Comparison of ENCODE assay signal across 34 cellular contexts in the genomic region with DNA sequence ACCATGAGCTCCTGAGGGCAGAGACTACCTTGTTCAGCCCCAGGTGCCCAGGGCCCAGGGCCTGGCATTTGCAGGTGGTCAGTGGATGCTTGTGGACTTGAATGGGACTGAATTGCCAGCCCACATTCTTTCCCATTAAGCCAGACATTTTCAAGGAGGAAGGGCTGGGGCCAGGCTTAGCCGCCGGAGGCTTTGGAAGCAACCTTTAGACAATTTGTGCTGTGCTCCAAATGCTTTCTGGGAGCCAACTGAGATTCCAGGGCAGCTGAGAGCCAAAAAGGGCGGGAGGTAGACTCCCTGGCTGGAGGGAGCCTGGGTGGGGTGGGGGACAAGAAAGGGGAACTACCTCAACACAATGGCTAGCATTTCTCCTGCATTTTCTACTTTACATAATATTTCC. TPM values are rescaled to one million over a fixed set of nuclear protein-coding genes. Genes with fewer than 3 reads are reported as not detected.
DNase-seq lines count a peak whose midpoint lies in the region; ATAC-seq and TF ChIP-seq lines count a peak whose summit lies in the region.
"Had no signal": no experiment of that assay in that cellular context is flagged by ENCODE, and none has a peak within 500 bp of the region (broad histone marks: within the 10 kb centered on the region; RNA-seq: fewer than 3 reads in every experiment).

No MANE protein-coding gene starts in this region.

- peak overlapping the region; percentile 34 to 43 (median 36) for H3K27ac ChIP-seq in sigmoid colon
- H3K27ac ChIP-seq: GM23248, ovary, SK-N-MC, spleen had no signal

- H3K9me3 Mint-ChIP-seq in activated CD4-positive, alpha-beta T cell treated with anti-CD3 and anti-CD28 coated beads for 36 hours (ENCODE audit: low read depth) = no peaks in the 10 kb centered on the region
- H3K9me3 Mint-ChIP-seq: activated B cell treated with CpG ODN at 0.5 μM for 24 hours; activated T-cell treated with anti-CD3 and anti-CD28 coated beads, Interleukin-2, amount 50 U/mL, for 4 hours; effector memory CD8-positive, alpha-beta T cell had no signal

- no peak for TF ChIP-seq CTCF in sigmoid colon (IDR thresholded peaks at IDR 0.05)

- no peak overlapping the region for H3K4me3 Mint-ChIP-seq in activated CD4-positive, alpha-beta T cell treated with anti-CD3 and anti-CD28 coated beads for 36 hours
- H3K4me3 Mint-ChIP-seq: activated B cell treated with CpG ODN at 0.5 μM for 24 hours; activated CD8-positive, alpha-beta memory T cell treated with anti-CD3 and anti-CD28 coated beads, Interleukin-2, amount 10 ng/mL, durations not matched to agents 7 days and 5 days; activated T-cell treated with anti-CD3 and anti-CD28 coated beads, Interleukin-2, amount 50 U/mL, for 4 hours; effector memory CD8-positive, alpha-beta T cell had no signal

- no peaks in the 10 kb centered on the region for H3K36me3 ChIP-seq in sigmoid colon
- H3K36me3 ChIP-seq: ovary, spleen, stomach, tibial nerve had no signal

- peaks cover 0 to 16% (median 5%) of the 10 kb centered on the region in 4 donors for H3K4me1 ChIP-seq in sigmoid colon

- CTCF ChIA-PET in activated CD4-positive, alpha-beta T cell treated with anti-CD3 and anti-CD28 coated beads for 36 hours (lab: Charles Lee) = no interaction called here

- no peak for TF ChIP-seq EP300 in sigmoid colon (IDR thresholded peaks at IDR 0.05)

- WGBS in sigmoid colon, 2 donors = 36 to 65% methylated on average over 3 of the region's 3 CpGs

- no peak for TF ChIP-seq POLR2A in sigmoid colon (IDR thresholded peaks at IDR 0.05)

- POLR2A ChIA-PET in activated CD4-positive, alpha-beta T cell treated with anti-CD3 and anti-CD28 coated beads for 36 hours (lab: Charles Lee) = no interaction called here

- peaks cover 0 to 8% (median 0%) of the 10 kb centered on the region in 3 donors for H3K27me3 ChIP-seq in sigmoid colon
- H3K27me3 ChIP-seq: ovary, stomach, tibial nerve had no signal

- intact Hi-C loops in Right ventricle myocardium inferior (cut with DNase I) = loop anchor here (5.0 kb wide), 2 partner anchors 49 to 84 kb away; no protein-coding TSS in a partner anchor
- intact Hi-C loops in cardiac septum (cut with DNase I) = no loop called here
- intact Hi-C loops in sigmoid colon (cut with DNase I) = no loop called here
- intact Hi-C loops in activated CD4-positive, alpha-beta T cell treated with anti-CD3 and anti-CD28 coated beads for 36 hours (cut with DNase I, micrococcal nuclease) = no loop called here

- no peak overlapping the region for H3K27ac Mint-ChIP-seq in activated CD4-positive, alpha-beta T cell treated with anti-CD3 and anti-CD28 coated beads for 36 hours
- H3K27ac Mint-ChIP-seq: activated B cell treated with CpG ODN at 0.5 μM for 24 hours; activated CD8-positive, alpha-beta memory T cell treated with anti-CD3 and anti-CD28 coated beads, Interleukin-2, amount 10 ng/mL, durations not matched to agents 7 days and 5 days; effector memory CD8-positive, alpha-beta T cell had no signal

- peak; percentile 58 for ATAC-seq in Right ventricle myocardium inferior
- ATAC-seq in activated CD4-positive, alpha-beta T cell treated with anti-CD3 and anti-CD28 coated beads for 36 hours = no peak
- ATAC-seq: activated CD8-positive, alpha-beta memory T cell treated with anti-CD3 and anti-CD28 coated beads, Interleukin-2, amount 10 ng/mL, durations not matched to agents 7 days and 5 days; activated T-cell treated with anti-CD3 and anti-CD28 coated beads, Interleukin-2, amount 50 U/mL, for 4 hours; effector memory CD8-positive, alpha-beta T cell had no signal

- no peaks in the 10 kb centered on the region for H3K4me1 Mint-ChIP-seq in activated CD4-positive, alpha-beta T cell treated with anti-CD3 and anti-CD28 coated beads for 36 hours
- H3K4me1 Mint-ChIP-seq: activated B cell treated with CpG ODN at 0.5 μM for 24 hours had no signal

- H3K4me3 ChIP-seq in sigmoid colon = no peak overlapping the region
- H3K4me3 ChIP-seq: GM23248, ovary, SK-N-MC, spleen, stomach, tibial nerve had no signal

- DNase-seq in Right ventricle myocardium inferior (ENCODE audit: missing footprints) (no peak), cardiac septum (ENCODE audit: low spot score) (no peak), islet precursor cell (peak; percentile 68), sigmoid colon (peak; percentile 77), LoVo (ENCODE audit: low spot score) (no peak), GM03348 (ENCODE audit: low spot score) (no peak)
- DNase-seq in activated CD4-positive, alpha-beta T cell treated with anti-CD3 and anti-CD28 coated beads for 36 hours = no peak
- DNase-seq in stimulated activated CD8-positive, alpha-beta memory T cell treated with anti-CD3 and anti-CD28 coated beads, Interleukin-4, amount 100 ng/mL, for 48 hours = no peak
- DNase-seq: 8988T; activated B cell treated with CpG ODN at 0.5 μM for 24 hours; activated CD8-positive, alpha-beta memory T cell treated with anti-CD3 and anti-CD28 coated beads, Interleukin-2, amount 10 ng/mL, durations not matched to agents 7 days and 5 days; activated gamma-delta T cell treated with Interleukin-2 at 50 U/mL for 16 hours; activated T-cell treated with anti-CD3 and anti-CD28 coated beads, Interleukin-2, amount 50 U/mL, for 4 hours; C1 segment of cervical spinal cord; caudate nucleus; COR-L47; cortex of kidney; DMS79; effector memory CD8-positive, alpha-beta T cell; GF-D8; GM23248; head of caudate nucleus; NCI-H1092; NCI-H187; NCI-H510A; ovary; RPMI8226; spleen; stimulated activated CD4-positive, alpha-beta T cell treated with anti-CD3 and anti-CD28 coated beads, Interleukin-2, amount 100 ng/mL, for 24 hours; stomach had no signal

- H3K9me3 ChIP-seq in sigmoid colon = no peaks in the 10 kb centered on the region
- H3K9me3 ChIP-seq: ovary, spleen, stomach, tibial nerve had no signal

- peaks cover 6% of the 10 kb centered on the region for H3K27me3 Mint-ChIP-seq in activated CD4-positive, alpha-beta T cell treated with anti-CD3 and anti-CD28 coated beads for 36 hours

- H3K36me3 Mint-ChIP-seq in activated CD4-positive, alpha-beta T cell treated with anti-CD3 and anti-CD28 coated beads for 36 hours (ENCODE audit: low read depth) = no peaks in the 10 kb centered on the region
- H3K36me3 Mint-ChIP-seq: activated CD8-positive, alpha-beta memory T cell treated with anti-CD3 and anti-CD28 coated beads, Interleukin-2, amount 10 ng/mL, durations not matched to agents 7 days and 5 days had no signal

RNA-seq across cellular contexts. Expression of gene TIMP3, which starts 54.8 kb away (rescaled TPM):
- total RNA-seq in Right ventricle myocardium inferior = 288 TPM
- total RNA-seq in cardiac septum = 116 TPM
- total RNA-seq in sigmoid colon = 100 to 1,000 TPM; 120 to 295 (median 205) TPM
- 10 to 100 TPM in 2 of 3 donors, 1 to 10 TPM in 1; 4.6 to 40.0 (median 10.2) TPM for polyA plus RNA-seq in sigmoid colon
- total RNA-seq in activated CD4-positive, alpha-beta T cell treated with anti-CD3 and anti-CD28 coated beads for 36 hours = not detected
- total RNA-seq: activated B cell treated with CpG ODN at 0.5 μM for 24 hours; activated CD8-positive, alpha-beta memory T cell treated with anti-CD3 and anti-CD28 coated beads, Interleukin-2, amount 10 ng/mL, durations not matched to agents 7 days and 5 days; HT-29; T-helper 1 cell treated with Interleukin-12 subunit alpha and Interleukin-12 subunit beta and Interleukin-4 antibody, amounts not matched to agents 30 ng/mL and 1 ng/mL, for 36 hours had no signal

Comparison
In these comparisons a context has a peak if more than half of its experiments do, and no peak if none do; other contexts are left out.
1. DNase-seq: peak in islet precursor cell (single experiment) and sigmoid colon (single experiment); none in Right ventricle myocardium inferior (single experiment), cardiac septum (single experiment), activated CD4-positive, alpha-beta T cell treated with anti-CD3 and anti-CD28 coated beads for 36 hours (single experiment), LoVo (single experiment), GM03348 (single experiment) and stimulated activated CD8-positive, alpha-beta memory T cell treated with anti-CD3 and anti-CD28 coated beads, Interleukin-4, amount 100 ng/mL, for 48 hours (single experiment).
2. RNA of gene TIMP3, which starts 54.8 kb away (total RNA-seq): 288 TPM in Right ventricle myocardium inferior (single experiment), 120 to 295 TPM in sigmoid colon and 116 TPM in cardiac septum (single experiment); not detected in activated CD4-positive, alpha-beta T cell treated with anti-CD3 and anti-CD28 coated beads for 36 hours; every median in the first group is over 100 times any median in the second.